18 cellular contexts compared by ENCODE assay signal in genomic region chr9:83636813-83637212, GRCh38. TPM values are rescaled to one million over a fixed set of nuclear protein-coding genes. Genes with fewer than 3 reads are reported as not detected.
DNase-seq lines count a peak whose midpoint lies in the region; ATAC-seq, FAIRE-seq and TF ChIP-seq lines count a peak whose summit lies in the region.
"Had no signal": no experiment of that assay in that cellular context is flagged by ENCODE, and none has a peak within 500 bp of the region (broad histone marks: within the 10 kb centered on the region; RNA-seq: fewer than 3 reads in every experiment).

No MANE protein-coding gene starts in this region.

- peaks cover 0 to 2% (median 0%) of the 10 kb centered on the region in 3 donors for H3K4me1 ChIP-seq in pancreas

- FAIRE-seq in H54 (lab: Jason Lieb, UNC) (peak; percentile 62), pancreas (lab: Jason Lieb, UNC) (peak; percentile 23)

- no peaks in the 10 kb centered on the region for H3K27me3 ChIP-seq in pancreas
- H3K27me3 ChIP-seq: SJSA1 had no signal

- TF ChIP-seq CTCF in pancreas (IDR thresholded peaks at IDR 0.05), result no peak

- no peaks in the 10 kb centered on the region for H3K9me3 ChIP-seq in pancreas
- H3K9me3 ChIP-seq: SJSA1 had no signal

- no peak overlapping the region for H3K4me3 ChIP-seq in pancreas
- H3K4me3 ChIP-seq: SJSA1 had no signal

- H3K36me3 ChIP-seq in pancreas, result no peaks in the 10 kb centered on the region
- H3K36me3 ChIP-seq: SJSA1 had no signal

- H3K27ac ChIP-seq in pancreas, result no peak overlapping the region
- H3K27ac ChIP-seq: SJSA1 had no signal

- intact Hi-C loops in pancreas (cut with DNase I), result no loop called here
- intact Hi-C loops in posterior cingulate gyrus (cut with DNase I), result no loop called here

- DNase-seq in H54 (ENCODE audit: insufficient read length, low spot score), result no peak
- peak; percentile 86 for DNase-seq in NCI-H69 (lab: John Stamatoyannopoulos, UW)
- no peak for DNase-seq in pancreas
- DNase-seq in stimulated activated naive CD4-positive, alpha-beta T cell treated with Interleukin-2 at 50 U/mL for 16 hours (lab: John Stamatoyannopoulos, UW), result no peak
- DNase-seq in posterior cingulate gyrus, result no peak
- DNase-seq: CD4-positive, CD25-positive, alpha-beta regulatory T cell; DMS79 treated with DMSO at 0.1 percent for 48 hours; GOT3; Kasumi-1; NCI-H1694 treated with DMSO at 0.1 percent for 48 hours; NCI-H2081 treated with DMSO at 0.1 percent for 48 hours; OCI-M1; T-helper 1 cell had no signal

- TF ChIP-seq POLR2A in H54 (IDR thresholded peaks at IDR 0.05; ENCODE audit: low read depth, low read length), result no peak

- ATAC-seq in HG02852 (IDR thresholded peaks at IDR 0.05; ENCODE audit: unreplicated experiment) (peak; percentile 59), pancreas (no peak), GM21576 (IDR thresholded peaks at IDR 0.05; ENCODE audit: unreplicated experiment) (no peak)
- ATAC-seq: HCT116, Right ventricle myocardium inferior had no signal

RNA-seq across cellular contexts. Expression of gene IDNK, which starts 13.9 kb away (rescaled TPM):
- 1 to 10 TPM; 3.2 to 4.7 (median 4.2) TPM for total RNA-seq in pancreas
- 10 to 100 TPM in 1 of 2 donors, 1 to 10 TPM in 1; 7.7 to 11.9 TPM for polyA plus RNA-seq in pancreas
